ENCODE assay signal across 8 cellular contexts in the genomic region with DNA sequence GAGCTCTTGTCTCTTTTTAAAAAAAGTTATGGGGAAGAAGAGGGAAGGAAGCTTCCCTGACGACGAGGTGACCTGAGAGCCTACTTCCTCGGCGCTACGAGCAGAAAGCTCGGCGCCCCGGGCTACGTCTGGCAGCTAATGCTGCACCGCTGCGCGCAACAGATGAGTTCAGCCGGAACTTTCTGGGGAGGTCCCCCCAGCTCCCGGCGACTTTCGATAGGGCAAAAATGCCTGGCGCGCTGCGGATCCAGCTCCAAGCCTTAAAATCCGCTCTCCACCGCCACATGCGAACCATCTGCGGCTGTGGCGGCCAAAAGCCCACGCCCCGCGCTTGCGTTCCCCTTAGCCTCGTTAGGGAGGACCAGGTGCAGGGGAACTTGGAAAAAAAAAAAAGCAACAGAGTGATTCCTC. TPM values are rescaled to one million over a fixed set of nuclear protein-coding genes. Genes with fewer than 3 reads are reported as not detected.
DNase-seq lines count a peak whose midpoint lies in the region; ATAC-seq and TF ChIP-seq lines count a peak whose summit lies in the region.

No MANE protein-coding gene starts in this region.

- no peaks in the 10 kb centered on the region for H3K36me3 ChIP-seq in SJSA1
- no peaks in the 10 kb centered on the region for H3K36me3 ChIP-seq in gastroesophageal sphincter
- peaks cover 3% of the 10 kb centered on the region for H3K36me3 ChIP-seq in thymus (ENCODE audit: control insufficient read depth, insufficient read depth)

- peak overlapping the region; percentile 51 for H3K27ac ChIP-seq in SJSA1
- peak overlapping the region; percentile 81 to 98 (median 98) for H3K27ac ChIP-seq in gastroesophageal sphincter
- peak overlapping the region; percentile 84 for H3K27ac ChIP-seq in thymus (ENCODE audit: low read depth)

- H3K27me3 ChIP-seq in SJSA1 (replicated peaks) (no peaks in the 10 kb centered on the region), gastroesophageal sphincter (no peaks in the 10 kb centered on the region), thymus (ENCODE audit: control insufficient read depth, insufficient read depth) (no peaks in the 10 kb centered on the region)

- H3K9me3 ChIP-seq in SJSA1 (replicated peaks): no peaks in the 10 kb centered on the region
- H3K9me3 ChIP-seq in gastroesophageal sphincter: no peaks in the 10 kb centered on the region
- no peaks in the 10 kb centered on the region for H3K9me3 ChIP-seq in thymus (ENCODE audit: control insufficient read depth)

- H3K4me1 ChIP-seq in SJSA1 (replicated peaks) (peaks cover 7% of the 10 kb centered on the region), gastroesophageal sphincter (peaks cover 0 to 43% (median 10%) of the 10 kb centered on the region in 3 donors), thymus (ENCODE audit: control insufficient read depth, insufficient read depth, low read length) (no peaks in the 10 kb centered on the region)

- ATAC-seq in GM19035 (IDR thresholded peaks at IDR 0.05; ENCODE audit: unreplicated experiment) (peak; percentile 31), HG03442 (IDR thresholded peaks at IDR 0.05; ENCODE audit: unreplicated experiment) (peak; percentile 24), gastroesophageal sphincter (peak; percentile 28)

- TF ChIP-seq CTCF in gastroesophageal sphincter (IDR thresholded peaks at IDR 0.05): no peak

- 0 to 1% methylated on average over 4 to 19 of the region's 29 CpGs for WGBS in gastroesophageal sphincter (ENCODE audit: low coverage in 1 of 2), 2 donors
- WGBS in thymus: under 1% methylated on average over 29 of the region's 29 CpGs

- peak; percentile 53 to 54 for TF ChIP-seq POLR2A in gastroesophageal sphincter (IDR thresholded peaks at IDR 0.05)

- DNase-seq in Ammon's horn (ENCODE audit: low spot score) (peak; percentile 69), SJSA1 (ENCODE audit: low read depth in 1 of 2, low spot score in 2 of 2) (peak; percentile 73 to 81), occipital lobe (lab: John Stamatoyannopoulos, UW) (peak; percentile 56)
- DNase-seq in activated naive CD4-positive, alpha-beta T cell (lab: John Stamatoyannopoulos, UW): peak; percentile 28 to 57 (median 41)

- H3K4me3 ChIP-seq in SJSA1 (peak overlapping the region; percentile 65), gastroesophageal sphincter (peak overlapping the region; percentile 66 to 88), thymus (ENCODE audit: low read length) (peak overlapping the region; percentile 61)

- no peak for TF ChIP-seq EP300 in gastroesophageal sphincter (IDR thresholded peaks at IDR 0.05)

RNA-seq across cellular contexts. Expression of a gene that starts 0.6 kb away (rescaled TPM):
- total RNA-seq in SJSA1 (2014; rRNA removed; shearing (Covaris generic)): 100 and 103 TPM in 2 replicates
- total RNA-seq in gastroesophageal sphincter: 10 to 100 TPM; 23.3 to 36.2 (median 30.4) TPM
- total RNA-seq in occipital lobe: 41.3 TPM
- 15.7 TPM for polyA plus RNA-seq in thymus

RNA-seq across cellular contexts. Expression of a gene that starts 14.2 kb away (rescaled TPM):
- 0.31 and 0.50 TPM in 2 replicates for total RNA-seq in SJSA1 (2014; rRNA removed; shearing (Covaris generic))
- total RNA-seq in gastroesophageal sphincter: 1 to 10 TPM; 1.1 to 4.6 (median 3.9) TPM
- total RNA-seq in occipital lobe: 0.31 TPM
- polyA plus RNA-seq in thymus: 3.2 TPM

Comparison
In these comparisons a context has a peak if more than half of its experiments do, and no peak if none do; other contexts are left out.
1. Peak in every context shown above with its lines: DNase-seq, ATAC-seq, H3K4me3 ChIP-seq and H3K27ac ChIP-seq.